1 cellular context compared by ENCODE assay signal in the genomic region with DNA sequence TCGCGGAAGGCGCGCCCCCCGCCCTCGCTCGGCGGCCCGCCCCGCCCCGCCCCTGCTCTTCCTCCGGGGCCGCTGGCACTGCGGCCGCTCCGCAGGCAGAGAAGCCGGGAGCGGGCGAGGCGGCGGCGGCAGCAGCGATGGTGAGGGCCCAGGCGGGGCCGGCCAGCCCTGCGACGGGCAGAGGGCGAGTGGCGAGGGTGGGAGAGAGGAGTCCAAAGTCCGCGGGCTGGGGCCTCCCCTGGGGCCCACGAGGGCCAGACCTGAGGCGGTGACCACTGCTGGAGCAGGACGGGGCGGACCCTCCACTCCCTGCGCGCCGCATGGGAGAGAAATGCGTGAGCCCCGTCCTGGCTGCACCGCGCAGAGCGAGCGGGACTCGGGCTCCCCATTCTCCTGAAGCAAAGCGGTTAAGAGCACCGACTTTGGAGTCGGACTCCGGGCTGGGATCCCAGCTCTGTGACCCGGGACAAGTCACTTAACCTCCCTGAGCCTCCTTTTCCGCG.
TF ChIP-seq lines count a peak whose summit lies in the region.

A gene with protein sequence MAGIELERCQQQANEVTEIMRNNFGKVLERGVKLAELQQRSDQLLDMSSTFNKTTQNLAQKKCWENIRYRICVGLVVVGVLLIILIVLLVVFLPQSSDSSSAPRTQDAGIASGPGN (plus strand): TSS at position 78 of the 503 bp plus-strand sequence. CDS start 60 bp downstream, at position 138.

TF ChIP-seq in HepG2, 621 proteins besides CTCF, POLR2A, EP300 and RAD21 (continued from another document):
- TF ChIP-seq GATA4 (IDR thresholded peaks at IDR 0.05; ENCODE audit: borderline replicate concordance, low read depth) (peak; percentile 61; the same call in 1 of the 2 replicates), ZNF101 (CRISPR knock-in tag; IDR thresholded peaks at IDR 0.05; ENCODE audit: borderline replicate concordance, low read depth) (peak; percentile 37; the same call in 1 of the 2 replicates), SCMH1 (CRISPR knock-in tag; IDR thresholded peaks at IDR 0.05; ENCODE audit: borderline replicate concordance) (no peak), CCAR2 (optimal IDR thresholded peaks at IDR 0.05; ENCODE audit: low read depth, low read length) (no peak), SATB2 (CRISPR knock-in tag; IDR thresholded peaks at IDR 0.05) (0 out of 2 replicates have a peak, but pooled peaks have one; percentile 75), NFE2 (CRISPR knock-in tag; IDR thresholded peaks at IDR 0.05) (peak; percentile 36; the same call in 1 of the 2 replicates), PHF8 (CRISPR knock-in tag; IDR thresholded peaks at IDR 0.05) (peak; percentile 77), SMAD1 (CRISPR knock-in tag; IDR thresholded peaks at IDR 0.05; ENCODE audit: borderline replicate concordance, low read depth) (peak; percentile 89; the same call in 1 of the 2 replicates), CEBPB (IDR thresholded peaks at IDR 0.05; ENCODE audit: borderline replicate concordance, low read depth, low read length) (no peak), ZNF264 (CRISPR knock-in tag; IDR thresholded peaks at IDR 0.05) (peak; percentile 88; the same call in 1 of the 2 replicates), RBAK (CRISPR knock-in tag; IDR thresholded peaks at IDR 0.05) (peak; percentile 60; the same call in 1 of the 2 replicates), ZMAT3 (CRISPR knock-in tag; conservative IDR thresholded peaks at IDR 0.05) (peak; percentile 58), MEIS2 (CRISPR knock-in tag; IDR thresholded peaks at IDR 0.05) (peak; percentile 86; the same call in 1 of the 2 replicates), HOXA3 (CRISPR knock-in tag; IDR thresholded peaks at IDR 0.05) (peak; percentile 89), ZNF550 (CRISPR knock-in tag; IDR thresholded peaks at IDR 0.05; ENCODE audit: borderline replicate concordance) (no peak)
- TF ChIP-seq, protein P1, sequence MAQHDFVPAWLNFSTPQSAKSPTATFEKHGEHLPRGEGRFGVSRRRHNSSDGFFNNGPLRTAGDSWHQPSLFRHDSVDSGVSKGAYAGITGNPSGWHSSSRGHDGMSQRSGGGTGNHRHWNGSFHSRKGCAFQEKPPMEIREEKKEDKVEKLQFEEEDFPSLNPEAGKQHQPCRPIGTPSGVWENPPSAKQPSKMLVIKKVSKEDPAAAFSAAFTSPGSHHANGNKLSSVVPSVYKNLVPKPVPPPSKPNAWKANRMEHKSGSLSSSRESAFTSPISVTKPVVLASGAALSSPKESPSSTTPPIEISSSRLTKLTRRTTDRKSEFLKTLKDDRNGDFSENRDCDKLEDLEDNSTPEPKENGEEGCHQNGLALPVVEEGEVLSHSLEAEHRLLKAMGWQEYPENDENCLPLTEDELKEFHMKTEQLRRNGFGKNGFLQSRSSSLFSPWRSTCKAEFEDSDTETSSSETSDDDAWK (CRISPR knock-in tag; IDR thresholded peaks at IDR 0.05), result no peak
- TF ChIP-seq, protein P2, sequence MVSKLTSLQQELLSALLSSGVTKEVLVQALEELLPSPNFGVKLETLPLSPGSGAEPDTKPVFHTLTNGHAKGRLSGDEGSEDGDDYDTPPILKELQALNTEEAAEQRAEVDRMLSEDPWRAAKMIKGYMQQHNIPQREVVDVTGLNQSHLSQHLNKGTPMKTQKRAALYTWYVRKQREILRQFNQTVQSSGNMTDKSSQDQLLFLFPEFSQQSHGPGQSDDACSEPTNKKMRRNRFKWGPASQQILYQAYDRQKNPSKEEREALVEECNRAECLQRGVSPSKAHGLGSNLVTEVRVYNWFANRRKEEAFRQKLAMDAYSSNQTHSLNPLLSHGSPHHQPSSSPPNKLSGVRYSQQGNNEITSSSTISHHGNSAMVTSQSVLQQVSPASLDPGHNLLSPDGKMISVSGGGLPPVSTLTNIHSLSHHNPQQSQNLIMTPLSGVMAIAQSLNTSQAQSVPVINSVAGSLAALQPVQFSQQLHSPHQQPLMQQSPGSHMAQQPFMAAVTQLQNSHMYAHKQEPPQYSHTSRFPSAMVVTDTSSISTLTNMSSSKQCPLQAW (CRISPR knock-in tag; IDR thresholded peaks at IDR 0.05), result peak; percentile 11; the same call in 1 of the 2 replicates
